Comparison of ENCODE assay signal across 15 cellular contexts in the genomic region with DNA sequence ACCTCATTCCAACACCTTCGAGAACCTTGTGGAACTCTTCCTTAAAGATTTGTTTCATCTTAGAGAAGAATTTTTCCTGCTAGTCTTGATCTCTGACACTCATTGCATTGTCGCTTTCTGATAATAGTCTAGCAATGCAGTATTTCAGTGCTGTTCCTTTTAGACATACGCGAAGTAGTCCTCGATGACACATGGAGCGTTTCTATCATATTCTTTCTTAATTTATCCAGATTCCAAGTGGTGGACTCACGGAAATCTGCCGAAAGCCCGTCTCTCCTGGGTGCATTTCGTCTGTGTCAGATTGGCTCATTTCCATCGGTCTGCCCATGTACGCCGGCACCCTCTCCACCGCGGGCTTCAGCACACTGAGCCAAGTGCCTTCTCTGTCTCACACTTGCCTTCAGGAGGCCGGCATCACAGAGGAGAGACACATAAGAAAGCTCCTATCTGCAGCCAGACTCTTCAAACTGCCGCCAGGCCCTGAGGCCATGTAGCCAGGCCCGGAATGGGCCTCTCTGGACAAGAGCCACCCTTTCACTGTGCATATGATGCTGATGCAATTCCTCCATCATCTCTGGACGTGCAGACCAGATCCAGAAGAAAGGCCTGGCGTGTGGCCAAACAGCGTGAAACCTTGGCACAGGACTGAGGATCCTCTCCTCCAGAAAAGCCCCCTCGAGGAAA.
DNase-seq lines count a peak whose midpoint lies in the region; ATAC-seq and TF ChIP-seq lines count a peak whose summit lies in the region.
"Had no signal": no experiment of that assay in that cellular context is flagged by ENCODE, and none has a peak within 500 bp of the region (broad histone marks: within the 10 kb centered on the region; RNA-seq: fewer than 3 reads in every experiment).

No MANE protein-coding gene starts in this region.

- intact Hi-C loops in posterior vena cava (cut with DNase I) = no loop called here

- no peak for TF ChIP-seq CTCF in fibroblast of mammary gland (conservative IDR thresholded peaks at IDR 0.05; ENCODE audit: control insufficient read depth, insufficient read depth, low read depth, low read length)

- DNase-seq in AG20443 (ENCODE audit: low spot score) (peak; percentile 49), RPMI7951 (ENCODE audit: low read depth) (peak; percentile 95), fibroblast of mammary gland (ENCODE audit: low read depth) (peak; percentile 75), medulla oblongata (ENCODE audit: extremely low spot score) (peak; percentile 62), D341Med (ENCODE audit: low spot score) (no peak), NCI-H82 (lab: John Stamatoyannopoulos, UW) (no peak), posterior vena cava (ENCODE audit: low spot score) (no peak)
- DNase-seq: activated CD4-positive, alpha-beta T cell treated with anti-CD3 and anti-CD28 coated beads for 36 hours; NCI-H2029; NCI-H526 treated with DMSO at 0.1 percent for 48 hours; stimulated activated naive CD4-positive, alpha-beta T cell had no signal

- H3K4me3 ChIP-seq in fibroblast of mammary gland (ENCODE audit: control insufficient read depth, low read depth, low read length) = no peak overlapping the region

- ATAC-seq in HG03045 (IDR thresholded peaks at IDR 0.05; ENCODE audit: unreplicated experiment) = no peak
- ATAC-seq: activated CD4-positive, alpha-beta T cell treated with anti-CD3 and anti-CD28 coated beads for 36 hours; activated naive CD4-positive, alpha-beta T cell treated with anti-CD3 and anti-CD28 coated beads, Interleukin-2, amount 50 U/mL, for 72 hours; esophagus mucosa; HCT116 had no signal

Comparison
In these comparisons a context has a peak if more than half of its experiments do, and no peak if none do; other contexts are left out.
1. DNase-seq: peak in AG20443 (single experiment), RPMI7951 (single experiment), fibroblast of mammary gland (single experiment) and medulla oblongata (single experiment); none in D341Med (single experiment), NCI-H82 (single experiment) and posterior vena cava (single experiment).